Comparison of ENCODE assay signal across 8 cellular contexts in the genomic region with DNA sequence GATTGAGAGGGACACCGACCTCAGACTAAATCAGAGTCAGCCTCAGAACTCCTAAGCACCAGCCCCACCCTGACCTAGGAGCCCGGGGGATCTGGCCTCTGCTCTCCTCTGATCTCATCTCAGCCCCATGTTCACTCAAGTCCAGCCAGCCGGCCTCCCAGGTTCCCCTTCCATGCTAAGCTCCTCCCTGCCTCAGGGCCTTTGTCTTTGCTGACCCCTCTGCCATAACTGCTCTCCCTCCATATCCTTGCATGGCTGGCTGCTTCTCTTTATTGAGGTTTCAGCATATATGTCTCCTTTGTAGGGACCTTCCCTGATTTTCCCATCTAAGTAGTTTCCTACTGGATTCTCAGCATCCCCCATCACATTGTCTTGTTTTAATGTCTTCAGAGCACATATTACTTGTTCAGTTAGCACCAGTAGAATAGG. TPM values are rescaled to one million over a fixed set of nuclear protein-coding genes. Genes with fewer than 3 reads are reported as not detected.
DNase-seq lines count a peak whose midpoint lies in the region; ATAC-seq, FAIRE-seq and TF ChIP-seq lines count a peak whose summit lies in the region.

No MANE protein-coding gene starts in this region.

- no peak for ATAC-seq in left lobe of liver

- TF ChIP-seq CTCF in endothelial cell of umbilical vein (IDR thresholded peaks at IDR 0.05; ENCODE audit: extremely low read depth in 1 of 2, insufficient read depth in 1 of 2, low read depth in 1 of 2, low read length in 2 of 2) (no peak), osteoblast (IDR thresholded peaks at IDR 0.05; ENCODE audit: extremely low read depth, low read depth, low read length) (no peak)

- no peak overlapping the region for H3K4me2 ChIP-seq in endothelial cell of umbilical vein (ENCODE audit: insufficient read depth, low read length)
- peak overlapping the region; percentile 95 for H3K4me2 ChIP-seq in osteoblast (ENCODE audit: insufficient read depth, low read length)

- no peaks in the 10 kb centered on the region for H3K9me1 ChIP-seq in endothelial cell of umbilical vein (replicated peaks; ENCODE audit: control insufficient read depth, extremely low read depth, insufficient read depth, low read length)

- H3K36me3 ChIP-seq in HUES6 (ENCODE audit: control insufficient read depth, insufficient read depth, low read length) (no peaks in the 10 kb centered on the region), endothelial cell of umbilical vein (ENCODE audit: control insufficient read depth in 2 of 2, extremely low read depth in 1 of 2, insufficient read depth in 2 of 2, low read length in 2 of 2) (no peaks in the 10 kb centered on the region), osteoblast (ENCODE audit: insufficient read depth, low read length) (no peaks in the 10 kb centered on the region)

- H3K27me3 ChIP-seq in HUES6 (ENCODE audit: control insufficient read depth, insufficient read depth, low read length) (peaks cover 41% of the 10 kb centered on the region), endothelial cell of umbilical vein (ENCODE audit: control insufficient read depth in 2 of 2, insufficient read depth in 2 of 2, low read length in 2 of 2) (peaks cover 2 to 13% of the 10 kb centered on the region in 2 experiments), osteoblast (ENCODE audit: insufficient read depth, low read length) (no peaks in the 10 kb centered on the region)

- no peak for FAIRE-seq in endothelial cell of umbilical vein (lab: Jason Lieb, UNC)

- H2AFZ ChIP-seq in endothelial cell of umbilical vein (ENCODE audit: low read depth, low read length) (peak overlapping the region; percentile 97), osteoblast (ENCODE audit: low read length) (peak overlapping the region; percentile 99)

- H3K4me1 ChIP-seq in HUES6 (ENCODE audit: control insufficient read depth, insufficient read depth, low read length): peaks cover 18% of the 10 kb centered on the region
- peaks cover 10% of the 10 kb centered on the region for H3K4me1 ChIP-seq in endothelial cell of umbilical vein (ENCODE audit: control insufficient read depth, extremely low read depth, insufficient read depth, low read length)
- peaks cover 11% of the 10 kb centered on the region for H3K4me1 ChIP-seq in osteoblast (ENCODE audit: insufficient read depth, low read length)

- no peaks in the 10 kb centered on the region for H3K79me2 ChIP-seq in endothelial cell of umbilical vein (ENCODE audit: control insufficient read depth, insufficient read depth, low read length)
- H3K79me2 ChIP-seq in osteoblast (ENCODE audit: insufficient read depth, low read length): no peaks in the 10 kb centered on the region

- intact Hi-C loops in endothelial cell of umbilical vein (cut with micrococcal nuclease): no loop called here

- H3K9me3 ChIP-seq in HUES6 (ENCODE audit: control insufficient read depth, insufficient read depth, low read depth, low read length) (no peaks in the 10 kb centered on the region), endothelial cell of umbilical vein (replicated peaks; ENCODE audit: control insufficient read depth, insufficient read depth, low read length) (no peaks in the 10 kb centered on the region), osteoblast (ENCODE audit: low read depth, low read length) (no peaks in the 10 kb centered on the region)

- H3K4me3 ChIP-seq in HUES6 (ENCODE audit: low read depth, low read length): peak overlapping the region; percentile 70; the same call in 1 of the 2 replicates
- no peak overlapping the region for H3K4me3 ChIP-seq in endothelial cell of umbilical vein (replicated peaks in 1 of 3; ENCODE audit: insufficient read depth in 1 of 3, low read depth in 1 of 3, low read length in 3 of 3)
- H3K4me3 ChIP-seq in osteoblast (ENCODE audit: insufficient read depth, low read length): peak overlapping the region; percentile 78

- BruUV-seq in endothelial cell of umbilical vein (replicated peaks; lab: Mats Ljungman, UMichigan): no TSS peak

- H3K9ac ChIP-seq in HUES6 (ENCODE audit: low read length) (no peak overlapping the region), endothelial cell of umbilical vein (replicated peaks; ENCODE audit: extremely low read depth, insufficient read depth, low read length) (no peak overlapping the region)

- dilution Hi-C loops in endothelial cell of umbilical vein (cut with MboI; ENCODE audit: extremely low pct_ligation_motif_present, low sequenced_read_pairs): no loop called here

- H4K20me1 ChIP-seq in endothelial cell of umbilical vein (replicated peaks; ENCODE audit: control insufficient read depth, extremely low read depth, insufficient read depth, low read length): no peaks in the 10 kb centered on the region
- no peaks in the 10 kb centered on the region for H4K20me1 ChIP-seq in osteoblast (ENCODE audit: insufficient read depth, low read length)

- CTCF ChIA-PET in endothelial cell of umbilical vein (lab: Charles Lee): interaction anchor here (1.5 to 1.6 kb wide), 2 partner anchors 13 to 17 kb away, joined by 5 to 8 read pairs; no protein-coding TSS in a partner anchor

- POLR2A ChIA-PET in endothelial cell of umbilical vein (lab: Charles Lee): no interaction called here

- H3K27ac ChIP-seq in HUES6 (ENCODE audit: low read depth, low read length) (no peak overlapping the region), endothelial cell of umbilical vein (ENCODE audit: insufficient read depth, low read depth, low read length) (no peak overlapping the region), osteoblast (ENCODE audit: low read depth, low read length) (peak overlapping the region; percentile 62)

- no peak for TF ChIP-seq POLR2A in endothelial cell of umbilical vein (IDR thresholded peaks at IDR 0.05; ENCODE audit: low read depth, low read length)

- DNase-seq in ELF-1 (ENCODE audit: low read depth, low spot score) (peak; percentile 18), endothelial cell of umbilical vein (ENCODE audit: low read depth, low spot score) (no peak), osteoblast (ENCODE audit: insufficient read length, low spot score, missing footprints) (no peak), left lobe of liver (ENCODE audit: low spot score) (no peak), MV-4-11 (lab: John Stamatoyannopoulos, UW) (no peak), HPDE6-E6E7 (ENCODE audit: extremely low spot score) (no peak), KG1 (lab: John Stamatoyannopoulos, UW) (no peak)

RNA-seq across cellular contexts. Expression of gene SLC15A3, which starts 0.8 kb away (rescaled TPM):
- total RNA-seq in endothelial cell of umbilical vein (1.7 and 4.4 TPM in 2 replicates), osteoblast (10.9 and 13.0 TPM in 2 replicates), left lobe of liver (8.8 TPM)
- polyA plus RNA-seq in endothelial cell of umbilical vein: 3.3 TPM in 2 replicates
- polyA plus RNA-seq in endothelial cell of umbilical vein (2011; cell fraction: cytosol; rRNA removed): 1.4 and 1.7 TPM in 2 replicates
- 1.4 and 2.4 TPM in 2 replicates for polyA plus RNA-seq in endothelial cell of umbilical vein (2011; cell fraction: nucleus; rRNA removed)
- polyA plus RNA-seq in endothelial cell of umbilical vein (2012): 1.7 and 3.3 TPM in 2 replicates
- polyA minus RNA-seq in endothelial cell of umbilical vein: 2.0 and 2.6 TPM in 2 replicates
- polyA minus RNA-seq in endothelial cell of umbilical vein (2011; cell fraction: cytosol; rRNA and poly(A)+ RNA removed): not detected
- 2.1 and 5.8 TPM in 2 replicates for polyA minus RNA-seq in endothelial cell of umbilical vein (2011; cell fraction: nucleus; rRNA and poly(A)+ RNA removed)

RNA-seq across cellular contexts. Expression of gene CD6, which starts 18.7 kb away (rescaled TPM):
- total RNA-seq in endothelial cell of umbilical vein (not detected in 2 replicates), osteoblast (not detected in 2 replicates), left lobe of liver (0.83 TPM)
- not detected in 2 replicates for polyA plus RNA-seq in endothelial cell of umbilical vein
- not detected in 2 replicates for polyA plus RNA-seq in endothelial cell of umbilical vein (2011; cell fraction: cytosol; rRNA removed)
- not detected in 2 replicates for polyA plus RNA-seq in endothelial cell of umbilical vein (2011; cell fraction: nucleus; rRNA removed)
- polyA plus RNA-seq in endothelial cell of umbilical vein (2012): not detected in 2 replicates
- not detected in 2 replicates for polyA minus RNA-seq in endothelial cell of umbilical vein
- not detected for polyA minus RNA-seq in endothelial cell of umbilical vein (2011; cell fraction: cytosol; rRNA and poly(A)+ RNA removed)
- polyA minus RNA-seq in endothelial cell of umbilical vein (2011; cell fraction: nucleus; rRNA and poly(A)+ RNA removed): not detected in 2 replicates

RNA-seq across cellular contexts. Expression of gene TMEM132A, which starts 28.5 kb away (rescaled TPM):
- total RNA-seq in endothelial cell of umbilical vein (106 and 120 TPM in 2 replicates), osteoblast (12.1 and 19.5 TPM in 2 replicates), left lobe of liver (2.1 TPM)
- polyA plus RNA-seq in endothelial cell of umbilical vein: 74.3 and 97.9 TPM in 2 replicates
- 41.5 and 70.3 TPM in 2 replicates for polyA plus RNA-seq in endothelial cell of umbilical vein (2011; cell fraction: cytosol; rRNA removed)
- 232 and 251 TPM in 2 replicates for polyA plus RNA-seq in endothelial cell of umbilical vein (2011; cell fraction: nucleus; rRNA removed)
- 74.2 and 116 TPM in 2 replicates for polyA plus RNA-seq in endothelial cell of umbilical vein (2012)
- 45.9 and 54.1 TPM in 2 replicates for polyA minus RNA-seq in endothelial cell of umbilical vein
- polyA minus RNA-seq in endothelial cell of umbilical vein (2011; cell fraction: cytosol; rRNA and poly(A)+ RNA removed): 16.0 TPM
- 49.9 and 59.0 TPM in 2 replicates for polyA minus RNA-seq in endothelial cell of umbilical vein (2011; cell fraction: nucleus; rRNA and poly(A)+ RNA removed)

RNA-seq across cellular contexts. Expression of gene TMEM109, which starts 38.8 kb away (rescaled TPM):
- 172 and 192 TPM in 2 replicates for total RNA-seq in endothelial cell of umbilical vein
- polyA plus RNA-seq in endothelial cell of umbilical vein: 141 and 143 TPM in 2 replicates
- 110 and 120 TPM in 2 replicates for polyA plus RNA-seq in endothelial cell of umbilical vein (2011; cell fraction: cytosol; rRNA removed)
- polyA plus RNA-seq in endothelial cell of umbilical vein (2011; cell fraction: nucleus; rRNA removed): 44.9 and 46.5 TPM in 2 replicates
- polyA plus RNA-seq in endothelial cell of umbilical vein (2012): 134 and 137 TPM in 2 replicates
- polyA minus RNA-seq in endothelial cell of umbilical vein: 96.8 and 102 TPM in 2 replicates
- 31.4 TPM for polyA minus RNA-seq in endothelial cell of umbilical vein (2011; cell fraction: cytosol; rRNA and poly(A)+ RNA removed)
- polyA minus RNA-seq in endothelial cell of umbilical vein (2011; cell fraction: nucleus; rRNA and poly(A)+ RNA removed): 15.1 and 18.6 TPM in 2 replicates
- 36.6 and 38.6 TPM in 2 replicates for total RNA-seq in osteoblast
- 36.9 TPM for total RNA-seq in left lobe of liver

RNA-seq across cellular contexts. Expression of gene PRPF19, which starts 46.4 kb away (rescaled TPM):
- total RNA-seq in endothelial cell of umbilical vein: 114 and 126 TPM in 2 replicates
- 97.1 and 121 TPM in 2 replicates for polyA plus RNA-seq in endothelial cell of umbilical vein
- polyA plus RNA-seq in endothelial cell of umbilical vein (2011; cell fraction: cytosol; rRNA removed): 59.2 and 60.9 TPM in 2 replicates
- polyA plus RNA-seq in endothelial cell of umbilical vein (2011; cell fraction: nucleus; rRNA removed): 56.2 and 57.8 TPM in 2 replicates
- 94.9 and 116 TPM in 2 replicates for polyA plus RNA-seq in endothelial cell of umbilical vein (2012)
- 67.3 and 68.0 TPM in 2 replicates for polyA minus RNA-seq in endothelial cell of umbilical vein
- polyA minus RNA-seq in endothelial cell of umbilical vein (2011; cell fraction: cytosol; rRNA and poly(A)+ RNA removed): 64.3 TPM
- polyA minus RNA-seq in endothelial cell of umbilical vein (2011; cell fraction: nucleus; rRNA and poly(A)+ RNA removed): 43.5 and 61.7 TPM in 2 replicates
- 39.8 and 46.0 TPM in 2 replicates for total RNA-seq in osteoblast
- total RNA-seq in left lobe of liver: 44.9 TPM

Comparison
In these comparisons a context has a peak if more than half of its experiments do, and no peak if none do; other contexts are left out.
1. H3K4me3 ChIP-seq: peak in HUES6 (single experiment) and osteoblast (single experiment); none in endothelial cell of umbilical vein (0 of 3).